ENCODE assay signal across 11 cellular contexts in the genomic region with DNA sequence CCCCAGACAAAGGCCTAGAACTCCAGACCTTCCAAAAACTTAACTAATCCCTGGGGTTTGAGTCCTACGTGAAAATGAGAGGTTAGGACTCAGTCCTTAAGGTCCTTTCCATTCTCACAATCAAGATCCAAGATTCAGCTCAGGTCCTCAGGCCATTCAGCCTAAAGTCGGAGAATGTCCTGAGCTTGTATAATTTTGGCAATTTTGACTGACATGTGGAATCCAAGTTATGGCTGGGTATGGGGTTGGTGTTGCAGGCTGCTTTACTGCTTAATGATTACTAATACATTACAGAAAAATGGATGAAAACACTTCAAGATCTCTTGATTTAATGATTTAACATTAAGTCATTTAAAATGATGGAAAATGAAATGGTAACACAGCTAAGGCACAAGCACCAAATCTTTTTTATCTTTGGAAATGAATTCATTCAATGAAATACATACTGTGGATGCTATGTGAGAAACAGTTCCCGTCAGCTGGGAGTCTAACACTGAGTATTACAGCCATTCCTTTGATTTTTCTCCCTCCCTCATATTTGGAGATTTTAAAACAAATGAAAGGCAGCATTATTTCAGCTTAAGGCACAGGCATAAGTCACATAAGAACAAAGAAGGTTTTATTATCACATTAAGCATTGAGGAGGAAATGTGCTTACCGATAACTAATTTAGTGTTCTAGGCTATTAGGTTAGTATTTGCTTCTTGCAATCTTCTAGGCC. TPM values are rescaled to one million over a fixed set of nuclear protein-coding genes. Genes with fewer than 3 reads are reported as not detected.
DNase-seq lines count a peak whose midpoint lies in the region; ATAC-seq, FAIRE-seq and TF ChIP-seq lines count a peak whose summit lies in the region.
"Had no signal": no experiment of that assay in that cellular context is flagged by ENCODE, and none has a peak within 500 bp of the region (broad histone marks: within the 10 kb centered on the region; RNA-seq: fewer than 3 reads in every experiment).

No MANE protein-coding gene starts in this region.

- no peak overlapping the region for H2BK15ac ChIP-seq in mesendoderm (replicated peaks; ENCODE audit: low read depth)

- intact Hi-C loops in lower lobe of right lung (cut with DNase I), result no loop called here
- intact Hi-C loops in tibial artery (cut with DNase I; ENCODE audit: low total_unique reads), result no loop called here

- no peaks in the 10 kb centered on the region for H3K9me3 Mint-ChIP-seq in activated naive CD4-positive, alpha-beta T cell treated with anti-CD3 and anti-CD28 coated beads, Interleukin-2, amount 10 ng/mL, durations not matched to agents 7 days and 5 days

- H3K4me1 ChIP-seq in adipocyte (ENCODE audit: control insufficient read depth, insufficient read depth, low read length), result peaks cover 26% of the 10 kb centered on the region
- peaks cover 39% of the 10 kb centered on the region for H3K4me1 ChIP-seq in lower lobe of right lung
- peaks cover 0 to 19% (median 12%) of the 10 kb centered on the region in 4 donors for H3K4me1 ChIP-seq in tibial artery
- no peaks in the 10 kb centered on the region for H3K4me1 ChIP-seq in mesendoderm (ENCODE audit: control insufficient read depth, low read depth, low read length)

- H3K27ac ChIP-seq in lower lobe of right lung (peak overlapping the region; percentile 84), tibial artery (peak overlapping the region; percentile 73 to 80), mesendoderm (ENCODE audit: low read depth, low read length) (no peak overlapping the region)

- H3K27me3 ChIP-seq in adipocyte (replicated peaks; ENCODE audit: control insufficient read depth, insufficient read depth, low read length) (no peaks in the 10 kb centered on the region), lower lobe of right lung (ENCODE audit: low read depth) (no peaks in the 10 kb centered on the region), tibial artery (no peaks in the 10 kb centered on the region), mesendoderm (ENCODE audit: insufficient read depth, low read length, poor library complexity) (no peaks in the 10 kb centered on the region)

- H3K4ac ChIP-seq in mesendoderm (ENCODE audit: low read depth, low read length), result no peak overlapping the region

- H3K79me2 ChIP-seq in mesendoderm (ENCODE audit: control insufficient read depth, insufficient read depth, low read length), result no peaks in the 10 kb centered on the region

- H3K4me3 ChIP-seq in adipocyte (ENCODE audit: low read length) (peak overlapping the region; percentile 88), lower lobe of right lung (peak overlapping the region; percentile 67), tibial artery (peak overlapping the region; percentile 57 to 67), mesendoderm (ENCODE audit: low read length) (no peak overlapping the region)

- H3K4me2 ChIP-seq in mesendoderm (ENCODE audit: low read length), result no peak overlapping the region

- H3K18ac ChIP-seq in mesendoderm (ENCODE audit: low read length), result no peak overlapping the region

- FAIRE-seq in D721Med (lab: Jason Lieb, UNC), result no peak

- H2BK120ac ChIP-seq in mesendoderm (ENCODE audit: low read depth, low read length), result no peak overlapping the region

- peak overlapping the region; percentile 88 for H3K4me3 Mint-ChIP-seq in activated naive CD4-positive, alpha-beta T cell treated with anti-CD3 and anti-CD28 coated beads, Interleukin-2, amount 10 ng/mL, durations not matched to agents 7 days and 5 days

- no peaks in the 10 kb centered on the region for H3K79me1 ChIP-seq in mesendoderm (ENCODE audit: low read length)

- H3K36me3 ChIP-seq in adipocyte (ENCODE audit: control insufficient read depth, insufficient read depth, low read length, severe bottlenecking) (no peaks in the 10 kb centered on the region), lower lobe of right lung (no peaks in the 10 kb centered on the region), tibial artery (no peaks in the 10 kb centered on the region), mesendoderm (ENCODE audit: control insufficient read depth, insufficient read depth, low read length) (no peaks in the 10 kb centered on the region)

- H2AK5ac ChIP-seq in mesendoderm (ENCODE audit: low read length), result no peak overlapping the region

- no peak overlapping the region for H3K56ac ChIP-seq in mesendoderm (ENCODE audit: low read length)

- CTCF ChIA-PET in activated naive CD4-positive, alpha-beta T cell treated with anti-CD3 and anti-CD28 coated beads, Interleukin-2, amount 10 ng/mL, durations not matched to agents 7 days and 5 days (lab: Charles Lee), result interaction anchor here (0.8 to 1.5 kb wide), 5 partner anchors 9 to 37 kb away, joined by 3 to 8 read pairs (median 3); no protein-coding TSS in a partner anchor

- peaks cover 9% of the 10 kb centered on the region for H3K27me3 Mint-ChIP-seq in activated naive CD4-positive, alpha-beta T cell treated with anti-CD3 and anti-CD28 coated beads, Interleukin-2, amount 10 ng/mL, durations not matched to agents 7 days and 5 days

- no peak for DNase-seq in activated naive CD4-positive, alpha-beta T cell treated with anti-CD3 and anti-CD28 coated beads, Interleukin-2, amount 10 ng/mL, durations not matched to agents 7 days and 5 days
- no peak for DNase-seq in activated naive CD4-positive, alpha-beta T cell treated with anti-CD3 and anti-CD28 coated beads, Interleukin-2, amount 50 U/mL, for 16 hours
- DNase-seq in adipocyte (ENCODE audit: low read depth), result peak; percentile 43
- DNase-seq in lower lobe of right lung, result no peak
- DNase-seq in tibial artery, result no peak
- DNase-seq in D721Med (ENCODE audit: insufficient read length, low spot score), result no peak
- no peak for DNase-seq in DMS79 (lab: John Stamatoyannopoulos, UW)
- no peak for DNase-seq in mesendoderm
- DNase-seq: activated CD8-positive, alpha-beta memory T cell treated with anti-CD3 and anti-CD28 coated beads, Interleukin-2, amount 50 U/mL, for 48 hours; HCEC 1CT; NCI-H187 treated with DMSO at 0.1 percent for 48 hours had no signal

- no CpG with 5 or more reads among the region's 4 CpGs for WGBS in mesendoderm (ENCODE audit: extremely low coverage, insufficient coverage, low lambda C conversion rate)

- H3K9ac ChIP-seq in adipocyte (ENCODE audit: low read length) (peak overlapping the region; percentile 85), mesendoderm (ENCODE audit: low read length) (no peak overlapping the region)

- H3K23ac ChIP-seq in mesendoderm (ENCODE audit: low read length), result no peak overlapping the region

- ATAC-seq in lower lobe of right lung, result no peak

- H3K27ac Mint-ChIP-seq in activated naive CD4-positive, alpha-beta T cell treated with anti-CD3 and anti-CD28 coated beads, Interleukin-2, amount 10 ng/mL, durations not matched to agents 7 days and 5 days, result no peak overlapping the region

- TF ChIP-seq CTCF in lower lobe of right lung (IDR thresholded peaks at IDR 0.05) (no peak), tibial artery (IDR thresholded peaks at IDR 0.05) (no peak), D721Med (IDR thresholded peaks at IDR 0.05; ENCODE audit: insufficient read depth, missing control alignments) (no peak)

- peaks cover 43% of the 10 kb centered on the region for H3K4me1 Mint-ChIP-seq in activated naive CD4-positive, alpha-beta T cell treated with anti-CD3 and anti-CD28 coated beads, Interleukin-2, amount 10 ng/mL, durations not matched to agents 7 days and 5 days

- H3K36me3 Mint-ChIP-seq in activated naive CD4-positive, alpha-beta T cell treated with anti-CD3 and anti-CD28 coated beads, Interleukin-2, amount 10 ng/mL, durations not matched to agents 7 days and 5 days, result peaks cover 22% of the 10 kb centered on the region

- H4K5ac ChIP-seq in mesendoderm (ENCODE audit: low read length), result no peak overlapping the region

- H4K8ac ChIP-seq in mesendoderm (ENCODE audit: low read depth, low read length), result no peak overlapping the region

- no peaks in the 10 kb centered on the region for H3K9me3 ChIP-seq in adipocyte (ENCODE audit: control insufficient read depth, low read length)
- no peaks in the 10 kb centered on the region for H3K9me3 ChIP-seq in lower lobe of right lung
- H3K9me3 ChIP-seq in tibial artery, result no peaks in the 10 kb centered on the region

- H2BK5ac ChIP-seq in mesendoderm (ENCODE audit: low read length), result no peak overlapping the region

RNA-seq across cellular contexts. Expression of a gene that starts 1.3 kb away (rescaled TPM):
- 57.9 TPM for total RNA-seq in lower lobe of right lung
- polyA plus RNA-seq in mesendoderm (2013, experiment 1 of 2), result 5.2 TPM
- 4.9 TPM for polyA plus RNA-seq in mesendoderm (2013, experiment 2 of 2)
